In the genomic region with DNA sequence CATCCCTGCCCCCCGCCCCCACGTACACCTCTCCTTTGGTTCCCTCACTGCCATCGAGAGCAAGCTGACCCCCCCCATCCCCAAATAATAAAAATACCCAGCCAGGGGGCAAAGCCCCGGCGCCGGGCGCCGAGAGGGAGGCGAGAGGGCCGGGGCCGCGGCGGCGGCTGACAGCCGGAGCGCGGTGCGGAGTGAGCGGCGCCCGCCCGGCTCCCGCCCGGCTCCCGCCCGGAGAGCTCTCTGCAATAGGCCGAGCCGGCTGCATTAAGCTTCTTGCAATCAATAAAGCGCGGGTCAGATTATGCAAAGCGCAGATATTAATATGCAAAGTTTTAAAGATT, we compare ENCODE assay signal across 8 cellular contexts. TPM values are rescaled to one million over a fixed set of nuclear protein-coding genes. Genes with fewer than 3 reads are reported as not detected.
DNase-seq lines count a peak whose midpoint lies in the region; ATAC-seq, FAIRE-seq and TF ChIP-seq lines count a peak whose summit lies in the region.

No MANE protein-coding gene starts in this region.

- 0 to 1% methylated on average over 25 to 31 of the region's 31 CpGs for WGBS in pancreas, 2 donors

- H3K27me3 ChIP-seq in SJSA1 (replicated peaks) (peaks cover 70% of the 10 kb centered on the region), pancreas (peaks cover 0 to 10% (median 3%) of the 10 kb centered on the region in 4 donors)

- intact Hi-C loops in pancreas (cut with DNase I): no loop called here

- no peak for TF ChIP-seq CTCF in fibroblast of mammary gland (conservative IDR thresholded peaks at IDR 0.05; ENCODE audit: control insufficient read depth, insufficient read depth, low read depth, low read length)
- no peak for TF ChIP-seq CTCF in pancreas (IDR thresholded peaks at IDR 0.05)

- H3K36me3 ChIP-seq in SJSA1 (no peaks in the 10 kb centered on the region), pancreas (no peaks in the 10 kb centered on the region)

- DNase-seq in NCI-H187 (lab: John Stamatoyannopoulos, UW) (peak; percentile 76 to 94), NCI-H187 treated with DMSO at 0.1 percent for 48 hours (lab: John Stamatoyannopoulos, UW) (no peak), SJSA1 (ENCODE audit: low read depth in 1 of 2, low spot score in 2 of 2) (no peak), fibroblast of mammary gland (ENCODE audit: low read depth) (no peak), pancreas (peak in 1 of 6 donors; percentile 69), NCI-H2029 treated with DMSO at 0.1 percent for 48 hours (lab: John Stamatoyannopoulos, UW) (no peak)
- DNase-seq in stimulated activated CD8-positive, alpha-beta memory T cell treated with anti-CD3 and anti-CD28 coated beads, Interleukin-4, amount 100 ng/mL, for 48 hours: no peak

- H3K4me1 ChIP-seq in SJSA1 (replicated peaks): peaks cover 16% of the 10 kb centered on the region
- no peaks in the 10 kb centered on the region for H3K4me1 ChIP-seq in pancreas

- FAIRE-seq in pancreas (lab: Jason Lieb, UNC): no peak

- H3K4me3 ChIP-seq in SJSA1 (peak overlapping the region; percentile 24), fibroblast of mammary gland (ENCODE audit: control insufficient read depth, low read depth, low read length) (peak overlapping the region; percentile 45), pancreas (peak overlapping the region in 3 of 4 donors; percentile 4 to 44 (median 31))

- peak; percentile 67 to 77 (median 76) for ATAC-seq in pancreas
- ATAC-seq in HG03280 (IDR thresholded peaks at IDR 0.05; ENCODE audit: unreplicated experiment): no peak

- H3K27ac ChIP-seq in SJSA1 (no peak overlapping the region), pancreas (no peak overlapping the region)

- no peaks in the 10 kb centered on the region for H3K9me3 ChIP-seq in SJSA1 (replicated peaks)
- no peaks in the 10 kb centered on the region for H3K9me3 ChIP-seq in pancreas

RNA-seq across cellular contexts. Expression of a gene that starts 40.9 kb away (rescaled TPM):
- 15.9 and 16.9 TPM in 2 replicates for total RNA-seq in SJSA1 (2014; rRNA removed; shearing (Covaris generic))
- total RNA-seq in pancreas: 10 to 100 TPM in 5 of 6 donors, 1 to 10 TPM in 1; 9.7 to 17.8 (median 12.8) TPM
- polyA plus RNA-seq in pancreas: 10 to 100 TPM; 22.3 to 25.4 TPM

RNA-seq across cellular contexts. Expression of a gene that starts 43.5 kb away (rescaled TPM):
- 5.0 and 10.5 TPM in 2 replicates for total RNA-seq in SJSA1 (2014; rRNA removed; shearing (Covaris generic))
- total RNA-seq in pancreas: 1 to 10 TPM; 5.0 to 7.5 (median 6.2) TPM
- polyA plus RNA-seq in pancreas: 1 to 10 TPM; 2.4 to 3.9 TPM

RNA-seq across cellular contexts. Expression of a gene that starts 44.4 kb away (rescaled TPM):
- total RNA-seq in SJSA1 (2014; rRNA removed; shearing (Covaris generic)): 0.05 TPM in 1 of 2 replicates, not detected in the other
- 1 to 10 TPM in 3 of 6 donors, under 1 TPM in 3; 0.56 to 5.6 (median 1.00) TPM for total RNA-seq in pancreas
- polyA plus RNA-seq in pancreas: 1 to 10 TPM; 1.7 to 1.9 TPM

Comparison
In these comparisons a context has a peak if more than half of its experiments do, and no peak if none do; other contexts are left out.
1. DNase-seq: peak in NCI-H187 (2 of 2); none in NCI-H187 treated with DMSO at 0.1 percent for 48 hours (single experiment), SJSA1 (0 of 2), fibroblast of mammary gland (single experiment), NCI-H2029 treated with DMSO at 0.1 percent for 48 hours (single experiment) and stimulated activated CD8-positive, alpha-beta memory T cell treated with anti-CD3 and anti-CD28 coated beads, Interleukin-4, amount 100 ng/mL, for 48 hours (single experiment).
2. Peak in every context shown above with its lines, with median percentiles within 50 percentile points of each other: H3K4me3 ChIP-seq.